ENCODE assay signal across 12 cellular contexts in genomic region chr17:38353668-38354067, GRCh38.
DNase-seq lines count a peak whose midpoint lies in the region; ATAC-seq and FAIRE-seq lines count a peak whose summit lies in the region.
"Had no signal": no experiment of that assay in that cellular context is flagged by ENCODE, and none has a peak within 500 bp of the region (broad histone marks: within the 10 kb centered on the region; RNA-seq: fewer than 3 reads in every experiment).

No MANE protein-coding gene starts in this region.

- no peaks in the 10 kb centered on the region for H3K9me3 Mint-ChIP-seq in stimulated activated naive CD8-positive, alpha-beta T cell treated with anti-CD3 and anti-CD28 coated beads, Interleukin-15, Interleukin-2, amounts not matched to agents 100 ng/mL and 50 ng/mL, for 24 hours

- FAIRE-seq in GM19239 (lab: Jason Lieb, UNC) = no peak
- FAIRE-seq: islet of Langerhans had no signal

- H3K27me3 ChIP-seq in adipocyte (replicated peaks; ENCODE audit: control insufficient read depth, insufficient read depth, low read length) (no peaks in the 10 kb centered on the region), muscle layer of colon (ENCODE audit: control insufficient read depth in 1 of 2, insufficient read depth in 2 of 2, low read length in 2 of 2) (no peaks in the 10 kb centered on the region)

- H3K27ac Mint-ChIP-seq in stimulated activated naive CD8-positive, alpha-beta T cell treated with anti-CD3 and anti-CD28 coated beads, Interleukin-15, Interleukin-2, amounts not matched to agents 100 ng/mL and 50 ng/mL, for 24 hours = no peak overlapping the region

- peak overlapping the region; percentile 87 for H3K4me3 ChIP-seq in adipocyte (ENCODE audit: low read length)
- H3K4me3 ChIP-seq in muscle layer of colon (ENCODE audit: low read depth in 1 of 2, low read length in 2 of 2) = peak overlapping the region in 1 of 2 donors; percentile 82

- no peaks in the 10 kb centered on the region for H3K27me3 Mint-ChIP-seq in stimulated activated naive CD8-positive, alpha-beta T cell treated with anti-CD3 and anti-CD28 coated beads, Interleukin-15, Interleukin-2, amounts not matched to agents 100 ng/mL and 50 ng/mL, for 24 hours

- H3K9ac ChIP-seq in adipocyte (ENCODE audit: low read length) = peak overlapping the region; percentile 89
- peak overlapping the region; percentile 34 for H3K9ac ChIP-seq in muscle layer of colon (ENCODE audit: low read length)

- no peaks in the 10 kb centered on the region for H3K9me3 ChIP-seq in adipocyte (ENCODE audit: control insufficient read depth, low read length)
- no peaks in the 10 kb centered on the region for H3K9me3 ChIP-seq in muscle layer of colon (ENCODE audit: low read length)

- H3K36me3 ChIP-seq in adipocyte (ENCODE audit: control insufficient read depth, insufficient read depth, low read length, severe bottlenecking) (no peaks in the 10 kb centered on the region), muscle layer of colon (ENCODE audit: insufficient read depth, low read length) (no peaks in the 10 kb centered on the region)

- no peaks in the 10 kb centered on the region for H3K36me3 Mint-ChIP-seq in stimulated activated naive CD8-positive, alpha-beta T cell treated with anti-CD3 and anti-CD28 coated beads, Interleukin-15, Interleukin-2, amounts not matched to agents 100 ng/mL and 50 ng/mL, for 24 hours (ENCODE audit: low read depth)

- H3K27ac ChIP-seq in muscle layer of colon (ENCODE audit: low read depth, low read length) = peak overlapping the region; percentile 71

- peak overlapping the region; percentile 81 for H3K4me3 Mint-ChIP-seq in stimulated activated naive CD8-positive, alpha-beta T cell treated with anti-CD3 and anti-CD28 coated beads, Interleukin-15, Interleukin-2, amounts not matched to agents 100 ng/mL and 50 ng/mL, for 24 hours

- DNase-seq in stimulated activated naive CD8-positive, alpha-beta T cell treated with anti-CD3 and anti-CD28 coated beads, Interleukin-15, Interleukin-2, amounts not matched to agents 100 U/mL and 50 U/mL, for 24 hours = no peak
- DNase-seq in adipocyte (ENCODE audit: low read depth) (no peak), GM19239 (ENCODE audit: insufficient read length, low spot score) (no peak), COLO668 (lab: John Stamatoyannopoulos, UW; ENCODE audit: unreplicated experiment) (no peak)
- DNase-seq: NCI-H1436 treated with DMSO at 0.1 percent for 48 hours; stimulated activated CD4-positive, alpha-beta T cell treated with anti-CD3 and anti-CD28 coated beads, Interleukin-1b, Interleukin-23, amount 100 ng/mL, for 48 hours; T-helper 9 cell had no signal

- peaks cover 50% of the 10 kb centered on the region for H3K4me1 Mint-ChIP-seq in stimulated activated naive CD8-positive, alpha-beta T cell treated with anti-CD3 and anti-CD28 coated beads, Interleukin-15, Interleukin-2, amounts not matched to agents 100 ng/mL and 50 ng/mL, for 24 hours (ENCODE audit: low read depth)

- H3K4me1 ChIP-seq in adipocyte (ENCODE audit: control insufficient read depth, insufficient read depth, low read length) (peaks cover 39% of the 10 kb centered on the region), muscle layer of colon (ENCODE audit: insufficient read depth, low read length) (peaks cover 52% of the 10 kb centered on the region)

- ATAC-seq in stimulated activated naive CD8-positive, alpha-beta T cell treated with anti-CD3 and anti-CD28 coated beads, Interleukin-15, Interleukin-2, amounts not matched to agents 100 U/mL and 50 U/mL, for 24 hours = no peak
- no peak for ATAC-seq in HG02678 (IDR thresholded peaks at IDR 0.05; ENCODE audit: unreplicated experiment)
- ATAC-seq in GM19023 (IDR thresholded peaks at IDR 0.05; ENCODE audit: unreplicated experiment) = no peak
